ENCODE assay signal across 10 cellular contexts in genomic region chr11:119337581-119338317, GRCh38. TPM values are rescaled to one million over a fixed set of nuclear protein-coding genes. Genes with fewer than 3 reads are reported as not detected.
A peak's percentile ranks its signal among the peaks of the same experiment; 100 is the strongest.
DNase-seq lines count a peak whose midpoint lies in the region; ATAC-seq and TF ChIP-seq lines count a peak whose summit lies in the region.
"Had no signal": no experiment of that assay in that cellular context is flagged by ENCODE, and none has a peak within 500 bp of the region (broad histone marks: within the 10 kb centered on the region; RNA-seq: fewer than 3 reads in every experiment).

No MANE protein-coding gene starts in this region.

- H3K4me1 Mint-ChIP-seq in activated naive CD8-positive, alpha-beta T cell treated with anti-CD3 and anti-CD28 coated beads, Interleukin-2, amount 50 U/mL, for 24 hours = peaks cover 31% of the 10 kb centered on the region
- H3K4me1 Mint-ChIP-seq in CD8-positive, alpha-beta memory T cell = peaks cover 31 to 61% (median 53%) of the 10 kb centered on the region in 3 donors

- H3K9me3 ChIP-seq in ascending aorta (no peaks in the 10 kb centered on the region), vagina (no peaks in the 10 kb centered on the region)
- no peaks in the 10 kb centered on the region for H3K9me3 ChIP-seq in CD8-positive, alpha-beta memory T cell (ENCODE audit: low read length)

- no peaks in the 10 kb centered on the region for H3K27me3 ChIP-seq in ascending aorta
- no peaks in the 10 kb centered on the region for H3K27me3 ChIP-seq in layer of hippocampus (ENCODE audit: control insufficient read depth, insufficient read depth, low read length)
- no peaks in the 10 kb centered on the region for H3K27me3 ChIP-seq in vagina
- H3K27me3 ChIP-seq in CD8-positive, alpha-beta memory T cell (ENCODE audit: insufficient read depth, low read length, poor library complexity, severe bottlenecking) = peaks cover 37% of the 10 kb centered on the region

- peaks cover 7% of the 10 kb centered on the region for H3K36me3 Mint-ChIP-seq in activated naive CD8-positive, alpha-beta T cell treated with anti-CD3 and anti-CD28 coated beads, Interleukin-2, amount 50 U/mL, for 24 hours (ENCODE audit: low read depth)
- H3K36me3 Mint-ChIP-seq in CD8-positive, alpha-beta memory T cell = peaks cover 0 to 20% (median 4%) of the 10 kb centered on the region in 3 donors

- no peak for TF ChIP-seq POLR2A in vagina (IDR thresholded peaks at IDR 0.05)

- POLR2A ChIA-PET in CD8-positive, alpha-beta memory T cell (lab: Charles Lee) = interaction anchor here (0.7 to 1.3 kb wide), 4 partner anchors 12 to 132 kb away, joined by 3 to 4 read pairs (median 3); partner anchors contain the start of gene CBL

- H3K27ac Mint-ChIP-seq in activated naive CD8-positive, alpha-beta T cell treated with anti-CD3 and anti-CD28 coated beads, Interleukin-2, amount 50 U/mL, for 24 hours = no peak overlapping the region
- peak overlapping the region in 1 of 8 donors; percentile 29 for H3K27ac Mint-ChIP-seq in CD8-positive, alpha-beta memory T cell

- peaks cover 0 to 6% of the 10 kb centered on the region in 2 donors for H3K36me3 ChIP-seq in ascending aorta
- H3K36me3 ChIP-seq in vagina = no peaks in the 10 kb centered on the region
- H3K36me3 ChIP-seq in CD8-positive, alpha-beta memory T cell (ENCODE audit: insufficient read depth, low read length) = no peaks in the 10 kb centered on the region

- no peak overlapping the region for H3K4me3 ChIP-seq in ascending aorta
- peak overlapping the region in 1 of 2 donors; percentile 20 for H3K4me3 ChIP-seq in vagina
- no peak overlapping the region for H3K4me3 ChIP-seq in CD8-positive, alpha-beta memory T cell (ENCODE audit: low read length)

- TF ChIP-seq CTCF in ascending aorta (IDR thresholded peaks at IDR 0.05) = no peak
- TF ChIP-seq CTCF in vagina (IDR thresholded peaks at IDR 0.05) = no peak

- CTCF ChIA-PET in CD8-positive, alpha-beta memory T cell (lab: Charles Lee) = interaction anchor here (0.7 to 2.3 kb wide), 15 partner anchors 8 to 874 kb away, joined by 3 to 23 read pairs (median 4); partner anchors contain the start of genes CBL, MFRP, NECTIN1 and NLRX1

- H3K4me3 Mint-ChIP-seq in activated naive CD8-positive, alpha-beta T cell treated with anti-CD3 and anti-CD28 coated beads, Interleukin-2, amount 50 U/mL, for 24 hours = no peak overlapping the region
- H3K4me3 Mint-ChIP-seq in CD8-positive, alpha-beta memory T cell = peak overlapping the region in 3 of 7 donors; percentile 45 to 75 (median 65)

- H3K27ac ChIP-seq in ascending aorta (peak overlapping the region; percentile 46 to 96), layer of hippocampus (ENCODE audit: low read depth, low read length) (peak overlapping the region; percentile 38), vagina (peak overlapping the region; percentile 96)
- no peak overlapping the region for H3K27ac ChIP-seq in CD8-positive, alpha-beta memory T cell (ENCODE audit: low read depth, low read length)

- intact Hi-C loops in cardiac septum (cut with DNase I) = no loop called here
- intact Hi-C loops in left ventricle myocardium superior (cut with micrococcal nuclease) = no loop called here
- intact Hi-C loops in ascending aorta (cut with DNase I) = loop anchor here (1.0 to 2.0 kb wide), 2 partner anchors 17 to 131 kb away; partner anchors contain the start of gene CBL
- intact Hi-C loops in vagina (cut with DNase I) = loop anchor here (10.0 kb wide), 1 partner anchor 233 kb away; the partner anchor contains the start of genes C2CD2L and DPAGT1

- ATAC-seq in left ventricle myocardium superior = no peak
- ATAC-seq in activated naive CD8-positive, alpha-beta T cell treated with anti-CD3 and anti-CD28 coated beads, Interleukin-2, amount 50 U/mL, for 24 hours = no peak

- H3K9me3 Mint-ChIP-seq in activated naive CD8-positive, alpha-beta T cell treated with anti-CD3 and anti-CD28 coated beads, Interleukin-2, amount 50 U/mL, for 24 hours = no peaks in the 10 kb centered on the region
- H3K9me3 Mint-ChIP-seq in CD8-positive, alpha-beta memory T cell = no peaks in the 10 kb centered on the region
- H3K9me3 Mint-ChIP-seq: CD4-positive, alpha-beta memory T cell had no signal

- H3K27me3 Mint-ChIP-seq in activated naive CD8-positive, alpha-beta T cell treated with anti-CD3 and anti-CD28 coated beads, Interleukin-2, amount 50 U/mL, for 24 hours = peaks cover 28% of the 10 kb centered on the region
- H3K27me3 Mint-ChIP-seq in CD8-positive, alpha-beta memory T cell = peaks cover 20 to 29% of the 10 kb centered on the region in 2 donors

- DNase-seq in cardiac septum (ENCODE audit: low spot score) (peak; percentile 59), left ventricle myocardium superior (no peak), ascending aorta (ENCODE audit: low spot score in 2 of 2) (no peak), vagina (ENCODE audit: extremely low spot score in 2 of 2) (no peak), occipital lobe (lab: John Stamatoyannopoulos, UW) (no peak)
- no peak for DNase-seq in activated naive CD8-positive, alpha-beta T cell treated with anti-CD3 and anti-CD28 coated beads, Interleukin-2, amount 50 U/mL, for 24 hours
- no peak for DNase-seq in CD8-positive, alpha-beta memory T cell

- H3K4me1 ChIP-seq in ascending aorta (peaks cover 13 to 38% of the 10 kb centered on the region in 2 donors), vagina (peaks cover 58% of the 10 kb centered on the region)
- peaks cover 14% of the 10 kb centered on the region for H3K4me1 ChIP-seq in CD8-positive, alpha-beta memory T cell (ENCODE audit: insufficient read depth, low read length)

RNA-seq across cellular contexts. Expression of gene C1QTNF5, which starts 2.9 kb away (rescaled TPM):
- 33.8 TPM for total RNA-seq in cardiac septum
- 14.4 TPM for total RNA-seq in left ventricle myocardium superior
- 95.8 TPM for total RNA-seq in ascending aorta
- 32.2 TPM for total RNA-seq in vagina
- 4.2 TPM for total RNA-seq in occipital lobe
- not detected for total RNA-seq in CD8-positive, alpha-beta memory T cell
- polyA plus RNA-seq in CD8-positive, alpha-beta memory T cell = not detected
- total RNA-seq: CD4-positive, alpha-beta memory T cell had no signal
- polyA plus RNA-seq: CD4-positive, alpha-beta memory T cell had no signal

RNA-seq across cellular contexts. Expression of gene RNF26, which starts 3.4 kb away (rescaled TPM):
- total RNA-seq in cardiac septum (10.7 TPM), left ventricle myocardium superior (13.2 TPM), ascending aorta (16.8 TPM), vagina (19.6 TPM), occipital lobe (1.6 TPM)
- 10 to 100 TPM; 33.2 to 34.8 TPM for total RNA-seq in CD8-positive, alpha-beta memory T cell
- 46.1 TPM for polyA plus RNA-seq in CD8-positive, alpha-beta memory T cell

RNA-seq across cellular contexts. Expression of gene MFRP, which starts 8.8 kb away (rescaled TPM):
- total RNA-seq in cardiac septum = not detected
- not detected for total RNA-seq in left ventricle myocardium superior
- total RNA-seq in ascending aorta = not detected
- not detected for total RNA-seq in vagina
- not detected for total RNA-seq in occipital lobe
- not detected for total RNA-seq in CD8-positive, alpha-beta memory T cell
- polyA plus RNA-seq in CD8-positive, alpha-beta memory T cell = not detected
- total RNA-seq: CD4-positive, alpha-beta memory T cell; kidney epithelial cell had no signal
- polyA plus RNA-seq: CD4-positive, alpha-beta memory T cell had no signal

RNA-seq across cellular contexts. Expression of gene MCAM, which starts 20.8 kb away (rescaled TPM):
- total RNA-seq in cardiac septum (110 TPM), left ventricle myocardium superior (44.7 TPM), ascending aorta (2,975 TPM), vagina (295 TPM), occipital lobe (10.6 TPM)
- 1 to 10 TPM; 2.0 to 2.7 TPM for total RNA-seq in CD8-positive, alpha-beta memory T cell
- polyA plus RNA-seq in CD8-positive, alpha-beta memory T cell = 1.6 TPM

RNA-seq across cellular contexts. Expression of gene USP2, which starts 43.7 kb away (rescaled TPM):
- total RNA-seq in cardiac septum = 80.0 TPM
- 173 TPM for total RNA-seq in left ventricle myocardium superior
- total RNA-seq in ascending aorta = not detected
- 2.5 TPM for total RNA-seq in vagina
- 1.6 TPM for total RNA-seq in occipital lobe
- under 1 TPM; 0.15 to 0.51 TPM for total RNA-seq in CD8-positive, alpha-beta memory T cell
- polyA plus RNA-seq in CD8-positive, alpha-beta memory T cell = not detected

Comparison
In these comparisons a context has a peak if more than half of its experiments do, and no peak if none do; other contexts are left out.
1. intact Hi-C loops: an anchor here in ascending aorta (1.0 to 2.0 kb wide) and vagina (10.0 kb wide); none called in cardiac septum and left ventricle myocardium superior.